In genomic region chr17:39739885-39740356, GRCh38 we compare ENCODE assay signal across 1 cellular context.
TF ChIP-seq lines count a peak whose summit lies in the region.

No MANE protein-coding gene starts in this region.

TF ChIP-seq in HEK293, 187 proteins besides CTCF, POLR2A, EP300 and RAD21 (continued from another document and continues in another):
- no peak for TF ChIP-seq ZNF660 (tag by site-specific recombination; IDR thresholded peaks at IDR 0.05)
- TF ChIP-seq GFI1B (tag by site-specific recombination; IDR thresholded peaks at IDR 0.05), result 0 out of 2 replicates have a peak, but pooled peaks have one; percentile 13
- TF ChIP-seq, protein P1, sequence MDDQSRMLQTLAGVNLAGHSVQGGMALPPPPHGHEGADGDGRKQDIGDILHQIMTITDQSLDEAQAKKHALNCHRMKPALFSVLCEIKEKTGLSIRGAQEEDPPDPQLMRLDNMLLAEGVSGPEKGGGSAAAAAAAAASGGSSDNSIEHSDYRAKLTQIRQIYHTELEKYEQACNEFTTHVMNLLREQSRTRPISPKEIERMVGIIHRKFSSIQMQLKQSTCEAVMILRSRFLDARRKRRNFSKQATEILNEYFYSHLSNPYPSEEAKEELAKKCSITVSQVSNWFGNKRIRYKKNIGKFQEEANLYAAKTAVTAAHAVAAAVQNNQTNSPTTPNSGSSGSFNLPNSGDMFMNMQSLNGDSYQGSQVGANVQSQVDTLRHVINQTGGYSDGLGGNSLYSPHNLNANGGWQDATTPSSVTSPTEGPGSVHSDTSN (CRISPR knock-in tag; IDR thresholded peaks at IDR 0.05), result no peak
- TF ChIP-seq ZNF792 (tag by site-specific recombination; IDR thresholded peaks at IDR 0.05), result no peak
- TF ChIP-seq KLF16 (tag by site-specific recombination; IDR thresholded peaks at IDR 0.05), result no peak
- no peak for TF ChIP-seq ZNF510 (tag by site-specific recombination; IDR thresholded peaks at IDR 0.05; ENCODE audit: insufficient replicate concordance)
- no peak for TF ChIP-seq ZNF148 (tag by site-specific recombination; IDR thresholded peaks at IDR 0.05; ENCODE audit: borderline replicate concordance)
- no peak for TF ChIP-seq ZNF280D (tag by site-specific recombination; IDR thresholded peaks at IDR 0.05)
- TF ChIP-seq ZNF621 (tag by site-specific recombination; IDR thresholded peaks at IDR 0.05), result no peak
- peak; percentile 55 for TF ChIP-seq ZBTB20 (tag by site-specific recombination; IDR thresholded peaks at IDR 0.05)
- TF ChIP-seq PRDM10 (tag by site-specific recombination; IDR thresholded peaks at IDR 0.05), result peak; percentile 89
- TF ChIP-seq, protein P2, sequence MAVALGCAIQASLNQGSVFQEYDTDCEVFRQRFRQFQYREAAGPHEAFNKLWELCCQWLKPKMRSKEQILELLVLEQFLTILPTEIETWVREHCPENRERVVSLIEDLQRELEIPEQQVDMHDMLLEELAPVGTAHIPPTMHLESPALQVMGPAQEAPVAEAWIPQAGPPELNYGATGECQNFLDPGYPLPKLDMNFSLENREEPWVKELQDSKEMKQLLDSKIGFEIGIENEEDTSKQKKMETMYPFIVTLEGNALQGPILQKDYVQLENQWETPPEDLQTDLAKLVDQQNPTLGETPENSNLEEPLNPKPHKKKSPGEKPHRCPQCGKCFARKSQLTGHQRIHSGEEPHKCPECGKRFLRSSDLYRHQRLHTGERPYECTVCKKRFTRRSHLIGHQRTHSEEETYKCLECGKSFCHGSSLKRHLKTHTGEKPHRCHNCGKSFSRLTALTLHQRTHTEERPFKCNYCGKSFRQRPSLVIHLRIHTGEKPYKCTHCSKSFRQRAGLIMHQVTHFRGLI (tag by site-specific recombination; IDR thresholded peaks at IDR 0.05), result no peak
- TF ChIP-seq HOXC10 (CRISPR knock-in tag; IDR thresholded peaks at IDR 0.05), result no peak
- no peak for TF ChIP-seq ZNF521 (tag by site-specific recombination; IDR thresholded peaks at IDR 0.05)
- no peak for TF ChIP-seq PRDM1 (tag by site-specific recombination; IDR thresholded peaks at IDR 0.05)
- TF ChIP-seq ZNF843 (tag by site-specific recombination; IDR thresholded peaks at IDR 0.05), result no peak
- peak; percentile 97 for TF ChIP-seq GLIS1 (tag by site-specific recombination; IDR thresholded peaks at IDR 0.05)
- TF ChIP-seq ZIC2 (tag by site-specific recombination; IDR thresholded peaks at IDR 0.05), result no peak
- no peak for TF ChIP-seq ZNF776 (tag by site-specific recombination; IDR thresholded peaks at IDR 0.05; ENCODE audit: borderline replicate concordance)
- TF ChIP-seq, protein P3, sequence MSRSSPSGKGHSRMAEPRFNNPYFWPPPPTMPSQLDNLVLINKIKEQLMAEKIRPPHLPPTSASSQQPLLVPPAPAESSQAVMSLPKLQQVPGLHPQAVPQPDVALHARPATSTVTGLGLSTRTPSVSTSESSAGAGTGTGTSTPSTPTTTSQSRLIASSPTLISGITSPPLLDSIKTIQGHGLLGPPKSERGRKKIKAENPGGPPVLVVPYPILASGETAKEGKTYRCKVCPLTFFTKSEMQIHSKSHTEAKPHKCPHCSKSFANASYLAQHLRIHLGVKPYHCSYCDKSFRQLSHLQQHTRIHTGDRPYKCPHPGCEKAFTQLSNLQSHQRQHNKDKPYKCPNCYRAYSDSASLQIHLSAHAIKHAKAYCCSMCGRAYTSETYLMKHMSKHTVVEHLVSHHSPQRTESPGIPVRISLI (tag by site-specific recombination; IDR thresholded peaks at IDR 0.05), result no peak
- TF ChIP-seq ZNF18 (tag by site-specific recombination; IDR thresholded peaks at IDR 0.05), result no peak
- no peak for TF ChIP-seq ZNF114 (tag by site-specific recombination; IDR thresholded peaks at IDR 0.05)
- no peak for TF ChIP-seq KLF8 (tag by site-specific recombination; IDR thresholded peaks at IDR 0.05)
- TF ChIP-seq ZNF596 (tag by site-specific recombination; IDR thresholded peaks at IDR 0.05), result no peak
- no peak for TF ChIP-seq ZNF37A (tag by site-specific recombination; IDR thresholded peaks at IDR 0.05)
- TF ChIP-seq, protein P4, sequence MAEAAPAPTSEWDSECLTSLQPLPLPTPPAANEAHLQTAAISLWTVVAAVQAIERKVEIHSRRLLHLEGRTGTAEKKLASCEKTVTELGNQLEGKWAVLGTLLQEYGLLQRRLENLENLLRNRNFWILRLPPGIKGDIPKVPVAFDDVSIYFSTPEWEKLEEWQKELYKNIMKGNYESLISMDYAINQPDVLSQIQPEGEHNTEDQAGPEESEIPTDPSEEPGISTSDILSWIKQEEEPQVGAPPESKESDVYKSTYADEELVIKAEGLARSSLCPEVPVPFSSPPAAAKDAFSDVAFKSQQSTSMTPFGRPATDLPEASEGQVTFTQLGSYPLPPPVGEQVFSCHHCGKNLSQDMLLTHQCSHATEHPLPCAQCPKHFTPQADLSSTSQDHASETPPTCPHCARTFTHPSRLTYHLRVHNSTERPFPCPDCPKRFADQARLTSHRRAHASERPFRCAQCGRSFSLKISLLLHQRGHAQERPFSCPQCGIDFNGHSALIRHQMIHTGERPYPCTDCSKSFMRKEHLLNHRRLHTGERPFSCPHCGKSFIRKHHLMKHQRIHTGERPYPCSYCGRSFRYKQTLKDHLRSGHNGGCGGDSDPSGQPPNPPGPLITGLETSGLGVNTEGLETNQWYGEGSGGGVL (tag by site-specific recombination; IDR thresholded peaks at IDR 0.05), result no peak
- no peak for TF ChIP-seq YY1 (tag by site-specific recombination; IDR thresholded peaks at IDR 0.05)
- TF ChIP-seq ZNF121 (tag by site-specific recombination; IDR thresholded peaks at IDR 0.05), result no peak
- TF ChIP-seq ZNF335 (tag by site-specific recombination; conservative IDR thresholded peaks at IDR 0.05), result peak; percentile 48; the same call in 1 of the 2 replicates
- no peak for TF ChIP-seq ZNF16 (tag by site-specific recombination; IDR thresholded peaks at IDR 0.05; ENCODE audit: low read depth)
- peak; percentile 63; the same call in 1 of the 2 replicates for TF ChIP-seq GLIS2 (tag by site-specific recombination; IDR thresholded peaks at IDR 0.05)
- TF ChIP-seq SP2 (tag by site-specific recombination; IDR thresholded peaks at IDR 0.05), result no peak
- TF ChIP-seq ZNF239 (tag by site-specific recombination; IDR thresholded peaks at IDR 0.05), result no peak
- no peak for TF ChIP-seq ZBTB1 (tag by site-specific recombination; IDR thresholded peaks at IDR 0.05)
- TF ChIP-seq, protein P5, sequence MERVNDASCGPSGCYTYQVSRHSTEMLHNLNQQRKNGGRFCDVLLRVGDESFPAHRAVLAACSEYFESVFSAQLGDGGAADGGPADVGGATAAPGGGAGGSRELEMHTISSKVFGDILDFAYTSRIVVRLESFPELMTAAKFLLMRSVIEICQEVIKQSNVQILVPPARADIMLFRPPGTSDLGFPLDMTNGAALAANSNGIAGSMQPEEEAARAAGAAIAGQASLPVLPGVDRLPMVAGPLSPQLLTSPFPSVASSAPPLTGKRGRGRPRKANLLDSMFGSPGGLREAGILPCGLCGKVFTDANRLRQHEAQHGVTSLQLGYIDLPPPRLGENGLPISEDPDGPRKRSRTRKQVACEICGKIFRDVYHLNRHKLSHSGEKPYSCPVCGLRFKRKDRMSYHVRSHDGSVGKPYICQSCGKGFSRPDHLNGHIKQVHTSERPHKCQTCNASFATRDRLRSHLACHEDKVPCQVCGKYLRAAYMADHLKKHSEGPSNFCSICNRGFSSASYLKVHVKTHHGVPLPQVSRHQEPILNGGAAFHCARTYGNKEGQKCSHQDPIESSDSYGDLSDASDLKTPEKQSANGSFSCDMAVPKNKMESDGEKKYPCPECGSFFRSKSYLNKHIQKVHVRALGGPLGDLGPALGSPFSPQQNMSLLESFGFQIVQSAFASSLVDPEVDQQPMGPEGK (tag by site-specific recombination; IDR thresholded peaks at IDR 0.05), result peak; percentile 87
- TF ChIP-seq, protein P6, sequence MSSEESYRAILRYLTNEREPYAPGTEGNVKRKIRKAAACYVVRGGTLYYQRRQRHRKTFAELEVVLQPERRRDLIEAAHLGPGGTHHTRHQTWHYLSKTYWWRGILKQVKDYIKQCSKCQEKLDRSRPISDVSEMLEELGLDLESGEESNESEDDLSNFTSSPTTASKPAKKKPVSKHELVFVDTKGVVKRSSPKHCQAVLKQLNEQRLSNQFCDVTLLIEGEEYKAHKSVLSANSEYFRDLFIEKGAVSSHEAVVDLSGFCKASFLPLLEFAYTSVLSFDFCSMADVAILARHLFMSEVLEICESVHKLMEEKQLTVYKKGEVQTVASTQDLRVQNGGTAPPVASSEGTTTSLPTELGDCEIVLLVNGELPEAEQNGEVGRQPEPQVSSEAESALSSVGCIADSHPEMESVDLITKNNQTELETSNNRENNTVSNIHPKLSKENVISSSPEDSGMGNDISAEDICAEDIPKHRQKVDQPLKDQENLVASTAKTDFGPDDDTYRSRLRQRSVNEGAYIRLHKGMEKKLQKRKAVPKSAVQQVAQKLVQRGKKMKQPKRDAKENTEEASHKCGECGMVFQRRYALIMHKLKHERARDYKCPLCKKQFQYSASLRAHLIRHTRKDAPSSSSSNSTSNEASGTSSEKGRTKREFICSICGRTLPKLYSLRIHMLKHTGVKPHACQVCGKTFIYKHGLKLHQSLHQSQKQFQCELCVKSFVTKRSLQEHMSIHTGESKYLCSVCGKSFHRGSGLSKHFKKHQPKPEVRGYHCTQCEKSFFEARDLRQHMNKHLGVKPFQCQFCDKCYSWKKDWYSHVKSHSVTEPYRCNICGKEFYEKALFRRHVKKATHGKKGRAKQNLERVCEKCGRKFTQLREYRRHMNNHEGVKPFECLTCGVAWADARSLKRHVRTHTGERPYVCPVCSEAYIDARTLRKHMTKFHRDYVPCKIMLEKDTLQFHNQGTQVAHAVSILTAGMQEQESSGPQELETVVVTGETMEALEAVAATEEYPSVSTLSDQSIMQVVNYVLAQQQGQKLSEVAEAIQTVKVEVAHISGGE (tag by site-specific recombination; conservative IDR thresholded peaks at IDR 0.05; ENCODE audit: low read depth), result no peak
- no peak for TF ChIP-seq HOXD13 (CRISPR knock-in tag; IDR thresholded peaks at IDR 0.05; ENCODE audit: borderline replicate concordance)
